9 cellular contexts compared by ENCODE assay signal in genomic region chr6:160767019-160767646, GRCh38.
DNase-seq lines count a peak whose midpoint lies in the region; ATAC-seq and TF ChIP-seq lines count a peak whose summit lies in the region.
"Had no signal": no experiment of that assay in that cellular context is flagged by ENCODE, and none has a peak within 500 bp of the region (broad histone marks: within the 10 kb centered on the region; RNA-seq: fewer than 3 reads in every experiment).

No MANE protein-coding gene starts in this region.

- H3K27ac ChIP-seq in testis: peak overlapping the region in 1 of 2 donors; percentile 36
- H3K27ac ChIP-seq: BLaER1 treated with 17β-estradiol and CSF1 and Interleukin-3, amounts not matched to agents 10 nM and 100 nM had no signal

- peak overlapping the region; percentile 40 for H3K4me3 ChIP-seq in fibroblast of villous mesenchyme (ENCODE audit: low read depth, low read length)
- peak overlapping the region; percentile 53 to 64 for H3K4me3 ChIP-seq in testis
- H3K4me3 ChIP-seq: BLaER1 treated with 17β-estradiol and CSF1 and Interleukin-3, amounts not matched to agents 10 nM and 100 nM had no signal

- H3K27me3 Mint-ChIP-seq in activated T-helper 17 cell treated with anti-CD3 and anti-CD28 coated beads, Interleukin-2, amount 50 U/mL, for 72 hours: peaks cover 43% of the 10 kb centered on the region
- peaks cover 16% of the 10 kb centered on the region for H3K27me3 Mint-ChIP-seq in nephron progenitor cell (ENCODE audit: low read depth, poor library complexity)

- no peaks in the 10 kb centered on the region for H3K4me1 ChIP-seq in testis

- no peak for TF ChIP-seq POLR2A in testis (IDR thresholded peaks at IDR 0.05)

- peak; percentile 67 for TF ChIP-seq CTCF in fibroblast of villous mesenchyme (IDR thresholded peaks at IDR 0.05; ENCODE audit: insufficient read depth, low read depth, low read length)
- peak; percentile 89 for TF ChIP-seq CTCF in nephron progenitor cell (IDR thresholded peaks at IDR 0.05)
- peak; percentile 60 to 79 (median 73) for TF ChIP-seq CTCF in testis (IDR thresholded peaks at IDR 0.05)

- ATAC-seq in HG03097 (IDR thresholded peaks at IDR 0.05; ENCODE audit: low FRiP score, unreplicated experiment): peak; percentile 96
- ATAC-seq in activated T-helper 17 cell treated with anti-CD3 and anti-CD28 coated beads, Interleukin-2, amount 50 U/mL, for 72 hours (replicated peaks): peak; percentile 85

- WGBS in testis, 2 donors: 1% methylated on average over 18 to 27 of the region's 54 CpGs

- no peaks in the 10 kb centered on the region for H3K36me3 Mint-ChIP-seq in activated T-helper 17 cell treated with anti-CD3 and anti-CD28 coated beads, Interleukin-2, amount 50 U/mL, for 72 hours (ENCODE audit: low read depth)
- peaks cover 4% of the 10 kb centered on the region for H3K36me3 Mint-ChIP-seq in nephron progenitor cell (ENCODE audit: low read depth)

- H3K4me3 Mint-ChIP-seq in activated T-helper 17 cell treated with anti-CD3 and anti-CD28 coated beads, Interleukin-2, amount 50 U/mL, for 72 hours: peak overlapping the region; percentile 71
- H3K4me3 Mint-ChIP-seq in nephron progenitor cell: peak overlapping the region; percentile 92

- no peaks in the 10 kb centered on the region for H3K4me1 Mint-ChIP-seq in activated T-helper 17 cell treated with anti-CD3 and anti-CD28 coated beads, Interleukin-2, amount 50 U/mL, for 72 hours
- H3K4me1 Mint-ChIP-seq in nephron progenitor cell: peaks cover 4% of the 10 kb centered on the region

- no peak overlapping the region for H3K27ac Mint-ChIP-seq in activated T-helper 17 cell treated with anti-CD3 and anti-CD28 coated beads, Interleukin-2, amount 50 U/mL, for 72 hours
- H3K27ac Mint-ChIP-seq in nephron progenitor cell: no peak overlapping the region

- DNase-seq in NCI-H510A (lab: John Stamatoyannopoulos, UW) (peak; percentile 7), NCI-H510A treated with DMSO at 0.1 percent for 48 hours (lab: John Stamatoyannopoulos, UW) (no peak), NCI-H748 treated with DMSO at 0.1 percent for 48 hours (lab: John Stamatoyannopoulos, UW) (peak; percentile 54), fibroblast of villous mesenchyme (ENCODE audit: low read depth) (no peak), nephron progenitor cell (peak; percentile 86), testis (peak; percentile 83)

- H3K27me3 ChIP-seq in testis: no peaks in the 10 kb centered on the region
- H3K27me3 ChIP-seq: BLaER1 treated with 17β-estradiol and CSF1 and Interleukin-3, amounts not matched to agents 10 nM and 100 nM had no signal

- H3K9me3 ChIP-seq in testis: no peaks in the 10 kb centered on the region

- intact Hi-C loops in testis (cut with DNase I; ENCODE audit: low total_unique reads): no loop called here

- H3K36me3 ChIP-seq in testis (ENCODE audit: low read depth, missing control alignments): no peaks in the 10 kb centered on the region
- H3K36me3 ChIP-seq: BLaER1 treated with 17β-estradiol and CSF1 and Interleukin-3, amounts not matched to agents 10 nM and 100 nM had no signal

- H3K9me3 Mint-ChIP-seq in activated T-helper 17 cell treated with anti-CD3 and anti-CD28 coated beads, Interleukin-2, amount 50 U/mL, for 72 hours: peaks cover 6% of the 10 kb centered on the region
- H3K9me3 Mint-ChIP-seq in nephron progenitor cell: peaks cover 9% of the 10 kb centered on the region

Comparison
In these comparisons a context has a peak if more than half of its experiments do, and no peak if none do; other contexts are left out.
1. DNase-seq: peak in NCI-H510A (single experiment), NCI-H748 treated with DMSO at 0.1 percent for 48 hours (single experiment), nephron progenitor cell (single experiment) and testis (single experiment); none in NCI-H510A treated with DMSO at 0.1 percent for 48 hours (single experiment) and fibroblast of villous mesenchyme (single experiment).
2. Peak in every context shown above with its lines, with median percentiles within 50 percentile points of each other: CTCF ChIP-seq.